In the genomic region with DNA sequence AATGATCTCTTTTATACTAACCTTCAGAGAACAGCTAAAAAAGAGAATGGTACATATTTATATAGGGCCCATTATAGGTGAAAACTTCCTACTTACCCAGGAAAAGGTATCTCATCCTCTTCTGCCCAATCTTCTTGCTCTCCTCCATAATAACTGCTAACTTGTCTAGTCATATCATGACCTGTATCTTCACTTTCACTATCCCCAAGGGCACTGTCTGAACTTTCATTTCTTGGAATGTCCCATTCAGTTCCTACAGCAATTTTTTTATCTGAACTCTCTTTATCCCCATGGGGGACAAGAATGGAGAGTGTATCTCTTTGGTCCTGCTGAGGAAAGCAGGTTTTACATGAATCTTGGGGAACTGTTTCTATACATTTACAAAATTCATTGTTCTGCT, we compare ENCODE assay signal across 2 cellular contexts.
TF ChIP-seq lines count a peak whose summit lies in the region.

No MANE protein-coding gene starts in this region.

TF ChIP-seq in GM12878, 131 proteins besides CTCF, POLR2A, EP300 and RAD21:
- TF ChIP-seq ZBED1 (IDR thresholded peaks at IDR 0.05; ENCODE audit: borderline replicate concordance) (peak; percentile 54; the same call in 1 of the 2 replicates), YY1 (IDR thresholded peaks at IDR 0.05; ENCODE audit: low read depth, low read length) (no peak), TARDBP (IDR thresholded peaks at IDR 0.05; ENCODE audit: borderline replicate concordance) (no peak), MXI1 (IDR thresholded peaks at IDR 0.05; ENCODE audit: low read depth, low read length) (no peak), MEF2B (IDR thresholded peaks at IDR 0.05; ENCODE audit: partially characterized antibody, poor library complexity, severe bottlenecking) (peak; percentile 77), SPI1 (IDR thresholded peaks at IDR 0.05; ENCODE audit: borderline replicate concordance, insufficient read depth, low read depth, low read length) (no peak), PAX8 (IDR thresholded peaks at IDR 0.05) (no peak), SRF (IDR thresholded peaks at IDR 0.05; ENCODE audit: low read depth in 2 of 2, low read length in 2 of 2) (0 out of 4 replicates have a peak, but pooled peaks of 1 of the 2 experiments have one; percentile 15), HDGF (IDR thresholded peaks at IDR 0.05) (no peak), JUNB (IDR thresholded peaks at IDR 0.05) (peak; percentile 84), IKZF2 (IDR thresholded peaks at IDR 0.05) (peak; percentile 69 to 82), IKZF1 (conservative IDR thresholded peaks at IDR 0.05) (peak; percentile 52; the same call in 1 of the 2 replicates), NFIC (IDR thresholded peaks at IDR 0.05; ENCODE audit: low read depth, low read length) (peak; percentile 50; the same call in 1 of the 2 replicates), MEF2A (IDR thresholded peaks at IDR 0.05; ENCODE audit: insufficient read depth, low read depth, low read length) (0 out of 2 replicates have a peak, but pooled peaks have one; percentile 35), EED (IDR thresholded peaks at IDR 0.05; ENCODE audit: low read depth) (peak; percentile 78), ATF7 (IDR thresholded peaks at IDR 0.05; ENCODE audit: low read depth) (no peak), RAD51 (IDR thresholded peaks at IDR 0.05) (no peak), IRF4 (IDR thresholded peaks at IDR 0.05; ENCODE audit: low read depth, low read length) (peak; percentile 80; the same call in 1 of the 2 replicates), RUNX3 (IDR thresholded peaks at IDR 0.05; ENCODE audit: low read length) (peak; percentile 43; the same call in 1 of the 2 replicates)
- TF ChIP-seq, protein P1, sequence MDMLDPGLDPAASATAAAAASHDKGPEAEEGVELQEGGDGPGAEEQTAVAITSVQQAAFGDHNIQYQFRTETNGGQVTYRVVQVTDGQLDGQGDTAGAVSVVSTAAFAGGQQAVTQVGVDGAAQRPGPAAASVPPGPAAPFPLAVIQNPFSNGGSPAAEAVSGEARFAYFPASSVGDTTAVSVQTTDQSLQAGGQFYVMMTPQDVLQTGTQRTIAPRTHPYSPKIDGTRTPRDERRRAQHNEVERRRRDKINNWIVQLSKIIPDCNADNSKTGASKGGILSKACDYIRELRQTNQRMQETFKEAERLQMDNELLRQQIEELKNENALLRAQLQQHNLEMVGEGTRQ (IDR thresholded peaks at IDR 0.05; ENCODE audit: borderline replicate concordance, low read depth, low read length), result no peak

TF ChIP-seq in HepG2, 621 proteins besides CTCF, POLR2A, EP300 and RAD21:
- TF ChIP-seq ARNT2 (CRISPR knock-in tag; IDR thresholded peaks at IDR 0.05; ENCODE audit: low read depth) (no peak), HDAC1 (CRISPR knock-in tag; IDR thresholded peaks at IDR 0.05) (no peak), ZFP36L1 (CRISPR knock-in tag; IDR thresholded peaks at IDR 0.05) (no peak), SP5 (CRISPR knock-in tag; IDR thresholded peaks at IDR 0.05; ENCODE audit: borderline replicate concordance, low read depth) (no peak), ZNF878 (CRISPR knock-in tag; IDR thresholded peaks at IDR 0.05) (no peak), ZBTB7B (CRISPR knock-in tag; IDR thresholded peaks at IDR 0.05) (no peak), GABPA (IDR thresholded peaks at IDR 0.05; ENCODE audit: low read depth, low read length) (no peak), GABPA (CRISPR knock-in tag; IDR thresholded peaks at IDR 0.05; ENCODE audit: low read depth) (no peak)
- TF ChIP-seq, protein P2, sequence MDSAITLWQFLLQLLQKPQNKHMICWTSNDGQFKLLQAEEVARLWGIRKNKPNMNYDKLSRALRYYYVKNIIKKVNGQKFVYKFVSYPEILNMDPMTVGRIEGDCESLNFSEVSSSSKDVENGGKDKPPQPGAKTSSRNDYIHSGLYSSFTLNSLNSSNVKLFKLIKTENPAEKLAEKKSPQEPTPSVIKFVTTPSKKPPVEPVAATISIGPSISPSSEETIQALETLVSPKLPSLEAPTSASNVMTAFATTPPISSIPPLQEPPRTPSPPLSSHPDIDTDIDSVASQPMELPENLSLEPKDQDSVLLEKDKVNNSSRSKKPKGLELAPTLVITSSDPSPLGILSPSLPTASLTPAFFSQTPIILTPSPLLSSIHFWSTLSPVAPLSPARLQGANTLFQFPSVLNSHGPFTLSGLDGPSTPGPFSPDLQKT (CRISPR knock-in tag; IDR thresholded peaks at IDR 0.05; ENCODE audit: borderline replicate concordance), result no peak
- TF ChIP-seq, protein P3, sequence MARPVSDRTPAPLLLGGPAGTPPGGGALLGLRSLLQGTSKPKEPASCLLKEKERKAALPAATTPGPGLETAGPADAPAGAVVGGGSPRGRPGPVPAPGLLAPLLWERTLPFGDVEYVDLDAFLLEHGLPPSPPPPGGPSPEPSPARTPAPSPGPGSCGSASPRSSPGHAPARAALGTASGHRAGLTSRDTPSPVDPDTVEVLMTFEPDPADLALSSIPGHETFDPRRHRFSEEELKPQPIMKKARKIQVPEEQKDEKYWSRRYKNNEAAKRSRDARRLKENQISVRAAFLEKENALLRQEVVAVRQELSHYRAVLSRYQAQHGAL (CRISPR knock-in tag; IDR thresholded peaks at IDR 0.05; ENCODE audit: not compliant biosample characterization), result no peak
- TF ChIP-seq, protein P4, sequence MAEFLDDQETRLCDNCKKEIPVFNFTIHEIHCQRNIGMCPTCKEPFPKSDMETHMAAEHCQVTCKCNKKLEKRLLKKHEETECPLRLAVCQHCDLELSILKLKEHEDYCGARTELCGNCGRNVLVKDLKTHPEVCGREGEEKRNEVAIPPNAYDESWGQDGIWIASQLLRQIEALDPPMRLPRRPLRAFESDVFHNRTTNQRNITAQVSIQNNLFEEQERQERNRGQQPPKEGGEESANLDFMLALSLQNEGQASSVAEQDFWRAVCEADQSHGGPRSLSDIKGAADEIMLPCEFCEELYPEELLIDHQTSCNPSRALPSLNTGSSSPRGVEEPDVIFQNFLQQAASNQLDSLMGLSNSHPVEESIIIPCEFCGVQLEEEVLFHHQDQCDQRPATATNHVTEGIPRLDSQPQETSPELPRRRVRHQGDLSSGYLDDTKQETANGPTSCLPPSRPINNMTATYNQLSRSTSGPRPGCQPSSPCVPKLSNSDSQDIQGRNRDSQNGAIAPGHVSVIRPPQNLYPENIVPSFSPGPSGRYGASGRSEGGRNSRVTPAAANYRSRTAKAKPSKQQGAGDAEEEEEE (CRISPR knock-in tag; IDR thresholded peaks at IDR 0.05; ENCODE audit: borderline replicate concordance), result no peak
- TF ChIP-seq, protein P5, sequence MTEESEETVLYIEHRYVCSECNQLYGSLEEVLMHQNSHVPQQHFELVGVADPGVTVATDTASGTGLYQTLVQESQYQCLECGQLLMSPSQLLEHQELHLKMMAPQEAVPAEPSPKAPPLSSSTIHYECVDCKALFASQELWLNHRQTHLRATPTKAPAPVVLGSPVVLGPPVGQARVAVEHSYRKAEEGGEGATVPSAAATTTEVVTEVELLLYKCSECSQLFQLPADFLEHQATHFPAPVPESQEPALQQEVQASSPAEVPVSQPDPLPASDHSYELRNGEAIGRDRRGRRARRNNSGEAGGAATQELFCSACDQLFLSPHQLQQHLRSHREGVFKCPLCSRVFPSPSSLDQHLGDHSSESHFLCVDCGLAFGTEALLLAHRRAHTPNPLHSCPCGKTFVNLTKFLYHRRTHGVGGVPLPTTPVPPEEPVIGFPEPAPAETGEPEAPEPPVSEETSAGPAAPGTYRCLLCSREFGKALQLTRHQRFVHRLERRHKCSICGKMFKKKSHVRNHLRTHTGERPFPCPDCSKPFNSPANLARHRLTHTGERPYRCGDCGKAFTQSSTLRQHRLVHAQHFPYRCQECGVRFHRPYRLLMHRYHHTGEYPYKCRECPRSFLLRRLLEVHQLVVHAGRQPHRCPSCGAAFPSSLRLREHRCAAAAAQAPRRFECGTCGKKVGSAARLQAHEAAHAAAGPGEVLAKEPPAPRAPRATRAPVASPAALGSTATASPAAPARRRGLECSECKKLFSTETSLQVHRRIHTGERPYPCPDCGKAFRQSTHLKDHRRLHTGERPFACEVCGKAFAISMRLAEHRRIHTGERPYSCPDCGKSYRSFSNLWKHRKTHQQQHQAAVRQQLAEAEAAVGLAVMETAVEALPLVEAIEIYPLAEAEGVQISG (CRISPR knock-in tag; IDR thresholded peaks at IDR 0.05), result no peak
- TF ChIP-seq, protein P6, sequence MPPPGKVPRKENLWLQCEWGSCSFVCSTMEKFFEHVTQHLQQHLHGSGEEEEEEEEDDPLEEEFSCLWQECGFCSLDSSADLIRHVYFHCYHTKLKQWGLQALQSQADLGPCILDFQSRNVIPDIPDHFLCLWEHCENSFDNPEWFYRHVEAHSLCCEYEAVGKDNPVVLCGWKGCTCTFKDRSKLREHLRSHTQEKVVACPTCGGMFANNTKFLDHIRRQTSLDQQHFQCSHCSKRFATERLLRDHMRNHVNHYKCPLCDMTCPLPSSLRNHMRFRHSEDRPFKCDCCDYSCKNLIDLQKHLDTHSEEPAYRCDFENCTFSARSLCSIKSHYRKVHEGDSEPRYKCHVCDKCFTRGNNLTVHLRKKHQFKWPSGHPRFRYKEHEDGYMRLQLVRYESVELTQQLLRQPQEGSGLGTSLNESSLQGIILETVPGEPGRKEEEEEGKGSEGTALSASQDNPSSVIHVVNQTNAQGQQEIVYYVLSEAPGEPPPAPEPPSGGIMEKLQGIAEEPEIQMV (CRISPR knock-in tag; IDR thresholded peaks at IDR 0.05; ENCODE audit: low read depth), result no peak
TF ChIP-seq in HepG2: peak in this region for 0.
